23 cellular contexts compared by ENCODE assay signal in genomic region chr10:59901481-59901880, GRCh38. TPM values are rescaled to one million over a fixed set of nuclear protein-coding genes. Genes with fewer than 3 reads are reported as not detected.
DNase-seq lines count a peak whose midpoint lies in the region; ATAC-seq and TF ChIP-seq lines count a peak whose summit lies in the region.
"Had no signal": no experiment of that assay in that cellular context is flagged by ENCODE, and none has a peak within 500 bp of the region (broad histone marks: within the 10 kb centered on the region; RNA-seq: fewer than 3 reads in every experiment).

No MANE protein-coding gene starts in this region.

- H3K27me3 Mint-ChIP-seq in MCF 10A (ENCODE audit: insufficient read depth, unreplicated experiment): no peaks in the 10 kb centered on the region
- H3K27me3 Mint-ChIP-seq in endodermal cell (ENCODE audit: insufficient read depth): no peaks in the 10 kb centered on the region
- H3K27me3 Mint-ChIP-seq in neural crest cell (ENCODE audit: low read depth): no peaks in the 10 kb centered on the region
- no peaks in the 10 kb centered on the region for H3K27me3 Mint-ChIP-seq in osteocyte (ENCODE audit: unreplicated experiment)
- H3K27me3 Mint-ChIP-seq: activated CD8-positive, alpha-beta memory T cell treated with anti-CD3 and anti-CD28 coated beads, Interleukin-2, amount 10 ng/mL, durations not matched to agents 7 days and 5 days had no signal

- CTCF ChIA-PET in MCF 10A (lab: Yijun Ruan, JAX): interaction anchor here (0.7 to 4.4 kb wide), 5 partner anchors 28 to 283 kb away, joined by 3 to 25 read pairs (median 4); no protein-coding TSS in a partner anchor

- H3K27ac Mint-ChIP-seq in MCF 10A (ENCODE audit: low read depth, unreplicated experiment) (peak overlapping the region; percentile 92), endodermal cell (peak overlapping the region; percentile 18), neural crest cell (ENCODE audit: unreplicated experiment) (no peak overlapping the region), osteocyte (ENCODE audit: unreplicated experiment) (no peak overlapping the region)
- H3K27ac Mint-ChIP-seq: activated CD8-positive, alpha-beta memory T cell treated with anti-CD3 and anti-CD28 coated beads, Interleukin-2, amount 10 ng/mL, durations not matched to agents 7 days and 5 days; HFFc6 had no signal

- no peak for TF ChIP-seq CTCF in MCF 10A (IDR thresholded peaks at IDR 0.05; ENCODE audit: unreplicated experiment)
- TF ChIP-seq CTCF in breast epithelium (IDR thresholded peaks at IDR 0.05): no peak
- TF ChIP-seq CTCF in endodermal cell (conservative IDR thresholded peaks at IDR 0.05): no peak
- TF ChIP-seq CTCF in neural crest cell (conservative IDR thresholded peaks at IDR 0.05): no peak
- TF ChIP-seq CTCF in heart right ventricle (IDR thresholded peaks at IDR 0.05): no peak
- TF ChIP-seq CTCF in left lung (IDR thresholded peaks at IDR 0.05): no peak
- no peak for TF ChIP-seq CTCF in osteocyte (IDR thresholded peaks at IDR 0.05)

- no TSS peak for BruUV-seq in MCF 10A (replicated peaks; lab: Mats Ljungman, UMichigan)

- H3K9me3 Mint-ChIP-seq in MCF 10A (ENCODE audit: unreplicated experiment) (no peaks in the 10 kb centered on the region), endodermal cell (no peaks in the 10 kb centered on the region), neural crest cell (no peaks in the 10 kb centered on the region), osteocyte (ENCODE audit: unreplicated experiment) (no peaks in the 10 kb centered on the region)
- H3K9me3 Mint-ChIP-seq: HFFc6 had no signal

- no peak overlapping the region for H3K4me3 Mint-ChIP-seq in MCF 10A (ENCODE audit: unreplicated experiment)
- no peak overlapping the region for H3K4me3 Mint-ChIP-seq in endodermal cell
- H3K4me3 Mint-ChIP-seq in neural crest cell: peak overlapping the region; percentile 67
- no peak overlapping the region for H3K4me3 Mint-ChIP-seq in osteocyte (ENCODE audit: unreplicated experiment)
- H3K4me3 Mint-ChIP-seq: activated CD8-positive, alpha-beta memory T cell treated with anti-CD3 and anti-CD28 coated beads, Interleukin-2, amount 10 ng/mL, durations not matched to agents 7 days and 5 days; HFFc6 had no signal

- ATAC-seq in heart right ventricle (no peak), left lung (no peak)
- ATAC-seq: activated CD8-positive, alpha-beta memory T cell treated with anti-CD3 and anti-CD28 coated beads, Interleukin-2, amount 10 ng/mL, durations not matched to agents 7 days and 5 days; gastrocnemius medialis; left ventricle myocardium superior had no signal

- peak overlapping the region in 1 of 2 donors; percentile 56 for H3K27ac ChIP-seq in breast epithelium
- no peak overlapping the region for H3K27ac ChIP-seq in endodermal cell (ENCODE audit: low read depth, low read length)
- H3K27ac ChIP-seq in heart right ventricle: no peak overlapping the region
- H3K27ac ChIP-seq in left lung: no peak overlapping the region
- H3K27ac ChIP-seq: C4-2B, gastrocnemius medialis, parathyroid adenoma, testis had no signal

- H3K36me3 Mint-ChIP-seq in MCF 10A (ENCODE audit: insufficient read depth, unreplicated experiment) (peaks cover 13% of the 10 kb centered on the region), endodermal cell (ENCODE audit: low read depth) (no peaks in the 10 kb centered on the region), neural crest cell (ENCODE audit: low read depth) (no peaks in the 10 kb centered on the region), osteocyte (ENCODE audit: unreplicated experiment) (no peaks in the 10 kb centered on the region)

- POLR2A ChIA-PET in MCF 10A (lab: Yijun Ruan, JAX): interaction anchor here (0.7 to 9.8 kb wide), 7 partner anchors 16 to 107 kb away, joined by 3 to 130 read pairs (median 5); no protein-coding TSS in a partner anchor

- DNase-seq in MCF 10A (ENCODE audit: unreplicated experiment): no peak
- DNase-seq in breast epithelium (ENCODE audit: low spot score in 2 of 2): no peak
- no peak for DNase-seq in endodermal cell
- no peak for DNase-seq in neural crest cell (ENCODE audit: low read depth, low spot score)
- no peak for DNase-seq in heart right ventricle
- DNase-seq in left lung: no peak
- DNase-seq in osteocyte (ENCODE audit: extremely low spot score, unreplicated experiment): no peak
- no peak for DNase-seq in NK-92 (lab: John Stamatoyannopoulos, UW; ENCODE audit: unreplicated experiment)
- DNase-seq: activated CD4-positive, CD25-positive, alpha-beta regulatory T cell treated with anti-CD3 and anti-CD28 coated beads, Interleukin-2, amount 50 U/mL, for 72 hours; activated CD8-positive, alpha-beta memory T cell treated with anti-CD3 and anti-CD28 coated beads, Interleukin-2, amount 10 ng/mL, durations not matched to agents 7 days and 5 days; activated effector memory CD4-positive, alpha-beta T cell treated with anti-CD3 and anti-CD28 coated beads, Interleukin-2, amount 50 U/mL, for 16 hours; cerebellar nuclear complex; DMS79; gastrocnemius medialis; HFFc6; left ventricle myocardium superior; NCI-H345; NK-92 treated with Interleukin-12 subunit alpha and Interleukin-12 subunit beta, amount 100 ng/mL, for 24 hours; Right ventricle myocardium superior; testis had no signal

- 89% methylated on average over 1 of the region's 1 CpG; no CpG with 5 or more reads in 1 of the 2 experiments for WGBS in endodermal cell (ENCODE audit: insufficient coverage in 1 of 2, insufficient read length in 1 of 2), 2 experiments
- 84 to 100% methylated on average over 1 of the region's 1 CpG for WGBS in heart right ventricle, 2 donors

- intact Hi-C loops in MCF 10A (cut with micrococcal nuclease): no loop called here
- intact Hi-C loops in breast epithelium (cut with DNase I; ENCODE audit: low total_unique reads): no loop called here
- intact Hi-C loops in heart right ventricle (cut with DNase I): loop anchor here in 4 of 10 donors (5.0 to 10.0 kb wide), 3 partner anchors 69 to 277 kb away; no protein-coding TSS in a partner anchor
- intact Hi-C loops in left lung (cut with DNase I): no loop called here

- H3K4me1 Mint-ChIP-seq in MCF 10A (ENCODE audit: insufficient read depth, unreplicated experiment): peaks cover 56% of the 10 kb centered on the region
- peaks cover 46% of the 10 kb centered on the region for H3K4me1 Mint-ChIP-seq in endodermal cell
- H3K4me1 Mint-ChIP-seq in neural crest cell: peaks cover 39% of the 10 kb centered on the region
- peaks cover 31% of the 10 kb centered on the region for H3K4me1 Mint-ChIP-seq in osteocyte (ENCODE audit: unreplicated experiment)

- H3K27me3 ChIP-seq in breast epithelium (no peaks in the 10 kb centered on the region), endodermal cell (ENCODE audit: control insufficient read depth, insufficient read depth, low read length, poor library complexity, severe bottlenecking) (no peaks in the 10 kb centered on the region), heart right ventricle (no peaks in the 10 kb centered on the region), left lung (no peaks in the 10 kb centered on the region)
- H3K27me3 ChIP-seq: gastrocnemius medialis, testis had no signal

- peaks cover 0 to 14% of the 10 kb centered on the region in 2 donors for H3K4me1 ChIP-seq in breast epithelium
- no peaks in the 10 kb centered on the region for H3K4me1 ChIP-seq in endodermal cell (ENCODE audit: control insufficient read depth, insufficient read depth, low read length)
- H3K4me1 ChIP-seq in heart right ventricle: peaks cover 3 to 53% (median 40%) of the 10 kb centered on the region in 9 donors
- peaks cover 18 to 41% of the 10 kb centered on the region in 2 donors for H3K4me1 ChIP-seq in left lung

- H3K4me3 ChIP-seq in breast epithelium (no peak overlapping the region), endodermal cell (ENCODE audit: low read length) (no peak overlapping the region), heart right ventricle (no peak overlapping the region), left lung (no peak overlapping the region)
- H3K4me3 ChIP-seq: gastrocnemius medialis, skin epidermis, testis had no signal

- no peak for TF ChIP-seq POLR2A in breast epithelium (IDR thresholded peaks at IDR 0.05)

- H3K9me3 ChIP-seq in breast epithelium (no peaks in the 10 kb centered on the region), endodermal cell (ENCODE audit: control insufficient read depth, low read length) (no peaks in the 10 kb centered on the region), heart right ventricle (no peaks in the 10 kb centered on the region), left lung (no peaks in the 10 kb centered on the region)
- H3K9me3 ChIP-seq: gastrocnemius medialis, testis had no signal

- no peak overlapping the region for H3K9ac ChIP-seq in endodermal cell (ENCODE audit: extremely low read depth, low read length, poor library complexity, severe bottlenecking)
- H3K9ac ChIP-seq: parathyroid adenoma had no signal

- H3K36me3 ChIP-seq in breast epithelium: no peaks in the 10 kb centered on the region
- no peaks in the 10 kb centered on the region for H3K36me3 ChIP-seq in endodermal cell (ENCODE audit: control insufficient read depth, insufficient read depth, low read length)
- H3K36me3 ChIP-seq in heart right ventricle: no peaks in the 10 kb centered on the region
- H3K36me3 ChIP-seq in left lung: peaks cover 0 to 5% of the 10 kb centered on the region in 2 donors
- H3K36me3 ChIP-seq: gastrocnemius medialis had no signal

RNA-seq across cellular contexts. Expression of gene CCDC6, which starts 4.9 kb away (rescaled TPM):
- total RNA-seq in MCF 10A (2022) (56.6 and 66.4 TPM in 2 replicates), breast epithelium (10 to 100 TPM; 31.4 to 85.6 (median 44.9) TPM), endodermal cell (10 to 100 TPM; 29.3 to 30.4 TPM), neural crest cell (40.6 and 41.5 TPM in 2 replicates), heart right ventricle (10 to 100 TPM; 13.7 to 22.8 (median 17.4) TPM), left lung (10 to 100 TPM; 55.9 to 76.6 TPM), osteocyte (37.6 and 38.0 TPM in 2 replicates)
- 28.3 TPM for polyA plus RNA-seq in endodermal cell (2013, experiment 1 of 2)
- 27.9 TPM for polyA plus RNA-seq in endodermal cell (2013, experiment 2 of 2)
- polyA plus RNA-seq in heart right ventricle: 1 to 10 TPM; 4.4 to 8.6 TPM

Comparison
In these comparisons a context has a peak if more than half of its experiments do, and no peak if none do; other contexts are left out.
1. H3K27ac Mint-ChIP-seq: peak in MCF 10A (single experiment) and endodermal cell (single experiment); none in neural crest cell (single experiment) and osteocyte (single experiment).